In the genomic region with DNA sequence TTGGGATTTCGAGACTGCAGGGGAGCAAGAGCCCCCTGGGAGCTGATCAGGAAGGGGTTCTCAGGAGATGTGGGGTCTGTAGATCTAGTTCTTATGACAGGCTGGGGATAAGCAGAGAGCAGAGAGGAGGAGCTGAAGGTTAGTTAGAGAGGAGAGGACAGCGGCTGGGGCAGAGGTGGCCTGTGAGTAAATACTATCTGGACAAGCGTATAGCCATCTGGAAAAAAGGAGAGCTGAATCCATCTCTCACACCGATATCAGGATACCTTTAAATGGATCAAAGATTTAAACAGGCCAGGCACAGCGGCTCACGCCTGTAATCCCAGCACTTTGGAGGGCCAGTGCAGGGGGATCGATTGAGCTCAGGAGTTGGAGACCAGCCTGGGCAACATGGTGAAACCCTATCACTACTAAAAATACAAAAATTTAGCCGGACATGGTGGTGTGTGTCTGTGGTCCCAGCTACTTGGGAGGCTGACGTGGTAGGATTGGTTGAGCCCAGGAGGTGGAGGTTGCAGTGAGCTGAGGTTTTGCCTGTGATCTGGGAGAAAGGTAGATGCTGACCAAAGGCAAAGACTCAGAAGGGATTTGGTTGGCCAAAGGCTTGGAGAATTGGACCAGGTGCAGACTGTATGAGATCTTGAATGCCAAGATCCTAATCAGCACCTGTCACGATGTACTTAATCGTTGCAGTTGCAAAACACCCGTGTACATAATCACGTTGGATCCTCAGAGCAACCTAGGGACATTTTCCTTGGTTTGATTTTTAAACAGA, we compare ENCODE assay signal across 18 cellular contexts. TPM values are rescaled to one million over a fixed set of nuclear protein-coding genes. Genes with fewer than 3 reads are reported as not detected.
A peak's percentile ranks its signal among the peaks of the same experiment; 100 is the strongest.
DNase-seq lines count a peak whose midpoint lies in the region; ATAC-seq and TF ChIP-seq lines count a peak whose summit lies in the region.
"Had no signal": no experiment of that assay in that cellular context is flagged by ENCODE, and none has a peak within 500 bp of the region (broad histone marks: within the 10 kb centered on the region; RNA-seq: fewer than 3 reads in every experiment).

No MANE protein-coding gene starts in this region.

- 0 out of 22 replicates have a peak, but pooled peaks cover 0 to 5% (median 0%) of the 10 kb centered on the region in 11 experiments for H4K20me1 ChIP-seq in BLaER1 treated with 17β-estradiol and CSF1 and Interleukin-3, amounts not matched to agents 10 nM and 100 nM

- H3K27me3 Mint-ChIP-seq in progenitor cell of endocrine pancreas: no peaks in the 10 kb centered on the region
- H3K27me3 Mint-ChIP-seq: activated naive CD8-positive, alpha-beta T cell treated with anti-CD3 and anti-CD28 coated beads, Interleukin-2, amount 10 ng/mL, durations not matched to agents 7 days and 5 days had no signal

- H3K4me1 ChIP-seq in BLaER1 treated with 17β-estradiol and CSF1 and Interleukin-3, amounts not matched to agents 10 nM and 100 nM: peaks cover 40 to 97% (median 62%) of the 10 kb centered on the region in 10 experiments
- peaks cover 0 to 66% of the 10 kb centered on the region in 2 donors for H3K4me1 ChIP-seq in left lung

- ATAC-seq in left lung: no peak
- ATAC-seq: CD8-positive, alpha-beta T cell; GM12878 had no signal

- no peaks in the 10 kb centered on the region for H3K9me3 ChIP-seq in BLaER1 treated with 17β-estradiol and CSF1 and Interleukin-3, amounts not matched to agents 10 nM and 100 nM (replicated peaks in 1 of 11)
- no peaks in the 10 kb centered on the region for H3K9me3 ChIP-seq in left lung
- H3K9me3 ChIP-seq: thoracic aorta had no signal

- H3K4me3 Mint-ChIP-seq in progenitor cell of endocrine pancreas (ENCODE audit: low read depth): peak overlapping the region; percentile 40
- H3K4me3 Mint-ChIP-seq: activated naive CD8-positive, alpha-beta T cell treated with anti-CD3 and anti-CD28 coated beads, Interleukin-2, amount 10 ng/mL, durations not matched to agents 7 days and 5 days; CD8-positive, alpha-beta T cell had no signal

- H3K27me3 ChIP-seq in BLaER1 treated with 17β-estradiol and CSF1 and Interleukin-3, amounts not matched to agents 10 nM and 100 nM: no peaks in the 10 kb centered on the region
- no peaks in the 10 kb centered on the region for H3K27me3 ChIP-seq in left lung
- H3K27me3 ChIP-seq: brain microvascular endothelial cell had no signal

- H3K9me3 Mint-ChIP-seq in progenitor cell of endocrine pancreas (ENCODE audit: low read depth): no peaks in the 10 kb centered on the region
- H3K9me3 Mint-ChIP-seq: activated naive CD8-positive, alpha-beta T cell treated with anti-CD3 and anti-CD28 coated beads, Interleukin-2, amount 10 ng/mL, durations not matched to agents 7 days and 5 days; CD8-positive, alpha-beta T cell had no signal

- intact Hi-C loops in left lung (cut with DNase I): no loop called here

- DNase-seq in NCI-H82 (lab: John Stamatoyannopoulos, UW) (peak; percentile 76), left lung (no peak), progenitor cell of endocrine pancreas (ENCODE audit: low spot score, unreplicated experiment) (no peak), hepatic stellate cell (ENCODE audit: low spot score) (no peak), NCI-H2196 (lab: John Stamatoyannopoulos, UW; ENCODE audit: unreplicated experiment) (no peak)
- DNase-seq in stimulated activated CD4-positive, alpha-beta T cell treated with anti-CD3 and anti-CD28 coated beads, Interleukin-4, amount 100 ng/mL, for 4 hours: no peak
- no peak for DNase-seq in stimulated activated CD4-positive, alpha-beta T cell treated with anti-CD3 and anti-CD28 coated beads, Interleukin-1b, Interleukin-23, amount 100 ng/mL, for 48 hours
- DNase-seq: activated CD4-positive, CD25-positive, alpha-beta regulatory T cell; activated naive CD8-positive, alpha-beta T cell treated with anti-CD3 and anti-CD28 coated beads, Interleukin-2, amount 10 ng/mL, durations not matched to agents 7 days and 5 days; brain microvascular endothelial cell; CD8-positive, alpha-beta T cell; KG1; NCI-H187; NCI-H2227 treated with DMSO at 0.1 percent for 48 hours; nucleus accumbens had no signal

- peaks cover 0 to 23% (median 8%) of the 10 kb centered on the region in 11 experiments; a peak in 9 of 22 replicates for H3K36me3 ChIP-seq in BLaER1 treated with 17β-estradiol and CSF1 and Interleukin-3, amounts not matched to agents 10 nM and 100 nM
- no peaks in the 10 kb centered on the region for H3K36me3 ChIP-seq in left lung
- H3K36me3 ChIP-seq: brain microvascular endothelial cell, thoracic aorta had no signal

- H3K27ac Mint-ChIP-seq in progenitor cell of endocrine pancreas: peak overlapping the region; percentile 87
- H3K27ac Mint-ChIP-seq: activated naive CD8-positive, alpha-beta T cell treated with anti-CD3 and anti-CD28 coated beads, Interleukin-2, amount 10 ng/mL, durations not matched to agents 7 days and 5 days; CD8-positive, alpha-beta T cell had no signal

- H3K27ac ChIP-seq in BLaER1 treated with 17β-estradiol and CSF1 and Interleukin-3, amounts not matched to agents 10 nM and 100 nM: peak overlapping the region; percentile 8 to 95 (median 74); a peak in 17 of 22 replicates
- H3K27ac ChIP-seq in left lung: peak overlapping the region; percentile 44 to 87
- H3K27ac ChIP-seq: brain microvascular endothelial cell had no signal

- H3K9ac ChIP-seq in BLaER1 treated with 17β-estradiol and CSF1 and Interleukin-3, amounts not matched to agents 10 nM and 100 nM: peak overlapping the region in 2 of 11 experiments; percentile 15 to 33; a peak in 3 of 22 replicates

- peaks cover 23% of the 10 kb centered on the region for H3K4me1 Mint-ChIP-seq in progenitor cell of endocrine pancreas (ENCODE audit: low read depth)

- no peaks in the 10 kb centered on the region for H3K36me3 Mint-ChIP-seq in progenitor cell of endocrine pancreas (ENCODE audit: insufficient read depth)
- H3K36me3 Mint-ChIP-seq: activated naive CD8-positive, alpha-beta T cell treated with anti-CD3 and anti-CD28 coated beads, Interleukin-2, amount 10 ng/mL, durations not matched to agents 7 days and 5 days; CD8-positive, alpha-beta T cell had no signal

- H3K4me2 ChIP-seq in BLaER1 treated with 17β-estradiol and CSF1 and Interleukin-3, amounts not matched to agents 10 nM and 100 nM: peak overlapping the region; percentile 1 to 95 (median 21); a peak in 15 of 22 replicates

- TF ChIP-seq CTCF in left lung (IDR thresholded peaks at IDR 0.05) (no peak), progenitor cell of endocrine pancreas (IDR thresholded peaks at IDR 0.05; ENCODE audit: unreplicated experiment) (no peak)

- H3K4me3 ChIP-seq in BLaER1 treated with 17β-estradiol and CSF1 and Interleukin-3, amounts not matched to agents 10 nM and 100 nM: no peak overlapping the region
- H3K4me3 ChIP-seq in left lung: no peak overlapping the region
- H3K4me3 ChIP-seq: GM12878, thoracic aorta had no signal

RNA-seq across cellular contexts. Expression of gene SLC25A19, which starts 18.9 kb away (rescaled TPM):
- total RNA-seq in left lung: 10 to 100 TPM; 17.7 to 29.7 TPM
- 14.1 and 18.4 TPM in 2 replicates for total RNA-seq in progenitor cell of endocrine pancreas

RNA-seq across cellular contexts. Expression of gene MIF4GD, which starts 37.1 kb away (rescaled TPM):
- total RNA-seq in left lung: 10 to 100 TPM; 22.6 to 25.4 TPM
- total RNA-seq in progenitor cell of endocrine pancreas: 14.8 and 16.3 TPM in 2 replicates

RNA-seq across cellular contexts. Expression of gene MRPS7, which starts 46.5 kb away (rescaled TPM):
- total RNA-seq in left lung: 10 to 100 TPM; 41.0 to 41.6 TPM
- 55.2 and 59.2 TPM in 2 replicates for total RNA-seq in progenitor cell of endocrine pancreas

RNA-seq across cellular contexts. Expression of gene GGA3, which starts 46.7 kb away (rescaled TPM):
- 10 to 100 TPM; 46.2 to 54.7 TPM for total RNA-seq in left lung
- total RNA-seq in progenitor cell of endocrine pancreas: 66.8 and 68.1 TPM in 2 replicates
